ENCODE assay signal across 12 cellular contexts in the genomic region with DNA sequence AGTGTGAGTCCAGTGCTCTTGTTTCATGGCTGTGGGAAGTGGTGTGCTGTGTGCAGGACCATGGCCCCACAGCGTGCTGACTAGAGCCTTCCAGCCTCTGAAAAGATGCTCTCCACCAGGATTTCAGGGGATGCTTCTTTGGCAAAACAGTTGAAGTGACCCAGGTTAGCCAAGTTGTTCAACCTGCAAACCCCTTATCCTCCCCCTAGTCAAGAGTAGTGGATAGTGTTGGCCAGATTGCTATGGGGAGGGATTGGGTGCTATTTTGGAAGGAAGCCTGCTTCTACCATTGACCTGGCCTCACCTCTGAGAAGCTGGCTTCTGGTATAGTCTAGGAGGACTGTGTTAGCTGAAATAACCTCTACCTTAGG. TPM values are rescaled to one million over a fixed set of nuclear protein-coding genes. Genes with fewer than 3 reads are reported as not detected.
DNase-seq lines count a peak whose midpoint lies in the region; ATAC-seq and TF ChIP-seq lines count a peak whose summit lies in the region.
"Had no signal": no experiment of that assay in that cellular context is flagged by ENCODE, and none has a peak within 500 bp of the region (broad histone marks: within the 10 kb centered on the region; RNA-seq: fewer than 3 reads in every experiment).

No MANE protein-coding gene starts in this region.

- peak overlapping the region; percentile 97 for H3K4me3 ChIP-seq in left ventricle myocardium inferior
- peak overlapping the region; percentile 94 to 95 for H3K4me3 ChIP-seq in cardiac fibroblast (replicated peaks in 1 of 2; ENCODE audit: low read depth in 2 of 2, low read length in 2 of 2)
- peak overlapping the region; percentile 93 to 94 for H3K4me3 ChIP-seq in mucosa of rectum (ENCODE audit: low read length in 2 of 2)
- H3K4me3 ChIP-seq in vagina, result peak overlapping the region; percentile 65 to 68
- H3K4me3 ChIP-seq: GM12878, SK-N-MC had no signal

- peak overlapping the region; percentile 87 to 93 for H3K9ac ChIP-seq in mucosa of rectum (ENCODE audit: low read depth in 1 of 2, low read length in 2 of 2)

- no peak for DNase-seq in left ventricle myocardium inferior
- DNase-seq in left ventricle myocardium superior, result no peak
- DNase-seq in cardiac fibroblast (ENCODE audit: low read depth in 2 of 2), result peak in 1 of 2 donors; percentile 16
- DNase-seq in vagina (ENCODE audit: extremely low spot score in 2 of 2), result no peak
- no peak for DNase-seq in activated CD8-positive, alpha-beta memory T cell treated with anti-CD3 and anti-CD28 coated beads, Interleukin-2, amount 50 U/mL, for 4 hours
- DNase-seq in UCSD-AML1 (lab: John Stamatoyannopoulos, UW; ENCODE audit: unreplicated experiment), result no peak
- no peak for DNase-seq in kidney glomerular epithelial cell (lab: John Stamatoyannopoulos, UW)
- DNase-seq: islet precursor cell, KBM-7 had no signal

- no peaks in the 10 kb centered on the region for H3K36me3 ChIP-seq in left ventricle myocardium inferior
- H3K36me3 ChIP-seq in mucosa of rectum (ENCODE audit: control insufficient read depth in 2 of 2, insufficient read depth in 2 of 2, low read length in 2 of 2), result peaks cover 0 to 9% of the 10 kb centered on the region in 2 donors
- H3K36me3 ChIP-seq in vagina, result no peaks in the 10 kb centered on the region

- H3K4me1 ChIP-seq in left ventricle myocardium inferior, result peaks cover 69% of the 10 kb centered on the region
- peaks cover 11 to 28% of the 10 kb centered on the region in 2 donors for H3K4me1 ChIP-seq in mucosa of rectum (ENCODE audit: control insufficient read depth in 2 of 2, insufficient read depth in 2 of 2, low read length in 2 of 2)
- peaks cover 26% of the 10 kb centered on the region for H3K4me1 ChIP-seq in vagina

- no peak for TF ChIP-seq POLR2A in vagina (IDR thresholded peaks at IDR 0.05)

- peak overlapping the region; percentile 91 for H3K27ac ChIP-seq in left ventricle myocardium inferior (replicated peaks)
- H3K27ac ChIP-seq in mucosa of rectum (ENCODE audit: low read depth in 2 of 2, low read length in 2 of 2), result peak overlapping the region; percentile 88 to 89
- H3K27ac ChIP-seq in vagina, result peak overlapping the region; percentile 7
- H3K27ac ChIP-seq: SK-N-MC had no signal

- H3K9me3 ChIP-seq in left ventricle myocardium inferior (replicated peaks) (no peaks in the 10 kb centered on the region), mucosa of rectum (ENCODE audit: control insufficient read depth in 2 of 2, low read length in 2 of 2) (no peaks in the 10 kb centered on the region), vagina (no peaks in the 10 kb centered on the region)

- ATAC-seq in left ventricle myocardium superior, result no peak
- ATAC-seq: GM12878 had no signal

- H3K27me3 ChIP-seq in left ventricle myocardium inferior (ENCODE audit: low read depth) (no peaks in the 10 kb centered on the region), mucosa of rectum (ENCODE audit: control insufficient read depth in 2 of 2, insufficient read depth in 2 of 2, low read length in 2 of 2) (no peaks in the 10 kb centered on the region), vagina (no peaks in the 10 kb centered on the region)

- intact Hi-C loops in left ventricle myocardium inferior (cut with micrococcal nuclease), result no loop called here
- intact Hi-C loops in left ventricle myocardium superior (cut with micrococcal nuclease), result no loop called here
- intact Hi-C loops in vagina (cut with DNase I), result no loop called here

- no peak for TF ChIP-seq CTCF in left ventricle myocardium inferior (IDR thresholded peaks at IDR 0.05; ENCODE audit: borderline replicate concordance)
- TF ChIP-seq CTCF in cardiac fibroblast (IDR thresholded peaks at IDR 0.05; ENCODE audit: low read depth, low read length), result no peak
- TF ChIP-seq CTCF in vagina (IDR thresholded peaks at IDR 0.05), result no peak

RNA-seq across cellular contexts. Expression of a gene that starts 1.7 kb away (rescaled TPM):
- total RNA-seq in left ventricle myocardium inferior (85.0 TPM), left ventricle myocardium superior (57.1 TPM), vagina (41.7 TPM)

Comparison
In these comparisons a context has a peak if more than half of its experiments do, and no peak if none do; other contexts are left out.
1. H3K27ac ChIP-seq: peak in every context shown above with its lines; median percentile 91 in left ventricle myocardium inferior; 88 in mucosa of rectum; 7 in vagina.